1 cellular context compared by ENCODE assay signal in the genomic region with DNA sequence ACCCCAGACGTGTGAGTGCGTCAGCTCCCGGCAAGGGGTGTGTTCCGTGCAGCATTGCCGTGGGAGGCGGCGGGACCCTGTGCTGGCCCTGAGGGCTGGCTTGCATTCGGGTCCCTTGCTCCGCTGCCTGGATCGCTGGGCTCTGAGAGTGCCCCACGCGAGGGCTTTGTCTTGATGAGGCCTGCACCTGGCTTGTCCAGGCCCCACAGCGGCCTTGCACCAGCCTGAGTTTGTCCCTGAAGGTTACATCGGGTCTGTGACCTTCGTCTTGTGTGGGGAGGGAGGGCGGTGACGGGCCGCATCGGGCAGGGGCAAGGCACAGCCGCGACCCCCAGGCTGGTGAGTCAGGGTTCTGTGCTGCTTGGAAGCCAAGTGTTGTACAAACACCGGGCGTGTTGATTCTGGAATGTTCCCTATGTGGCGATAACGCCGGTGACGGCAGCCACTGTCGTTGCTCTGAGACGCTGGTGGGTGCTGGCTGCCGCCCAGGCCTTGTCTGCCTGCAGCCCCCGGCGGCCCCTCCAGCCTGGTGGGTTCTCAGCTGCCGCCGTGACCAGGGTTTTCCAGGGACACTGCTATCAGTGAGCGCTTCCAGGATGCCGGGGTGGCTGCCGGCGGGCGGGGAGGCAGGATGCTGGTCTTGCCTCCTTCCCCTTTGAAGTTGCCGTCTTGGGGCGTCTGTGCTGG.
TF ChIP-seq lines count a peak whose summit lies in the region.

No MANE protein-coding gene starts in this region.

TF ChIP-seq in K562, 482 proteins besides CTCF, POLR2A, EP300 and RAD21 (continued from another document):
- TF ChIP-seq, protein P1, sequence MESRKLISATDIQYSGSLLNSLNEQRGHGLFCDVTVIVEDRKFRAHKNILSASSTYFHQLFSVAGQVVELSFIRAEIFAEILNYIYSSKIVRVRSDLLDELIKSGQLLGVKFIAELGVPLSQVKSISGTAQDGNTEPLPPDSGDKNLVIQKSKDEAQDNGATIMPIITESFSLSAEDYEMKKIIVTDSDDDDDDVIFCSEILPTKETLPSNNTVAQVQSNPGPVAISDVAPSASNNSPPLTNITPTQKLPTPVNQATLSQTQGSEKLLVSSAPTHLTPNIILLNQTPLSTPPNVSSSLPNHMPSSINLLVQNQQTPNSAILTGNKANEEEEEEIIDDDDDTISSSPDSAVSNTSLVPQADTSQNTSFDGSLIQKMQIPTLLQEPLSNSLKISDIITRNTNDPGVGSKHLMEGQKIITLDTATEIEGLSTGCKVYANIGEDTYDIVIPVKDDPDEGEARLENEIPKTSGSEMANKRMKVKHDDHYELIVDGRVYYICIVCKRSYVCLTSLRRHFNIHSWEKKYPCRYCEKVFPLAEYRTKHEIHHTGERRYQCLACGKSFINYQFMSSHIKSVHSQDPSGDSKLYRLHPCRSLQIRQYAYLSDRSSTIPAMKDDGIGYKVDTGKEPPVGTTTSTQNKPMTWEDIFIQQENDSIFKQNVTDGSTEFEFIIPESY (CRISPR knock-in tag; IDR thresholded peaks at IDR 0.05) = 0 out of 2 replicates have a peak, but pooled peaks have one; percentile 49
- peak; percentile 48 for TF ChIP-seq POLR2G (IDR thresholded peaks at IDR 0.05; ENCODE audit: low read depth, low read length)
- TF ChIP-seq, protein P2, sequence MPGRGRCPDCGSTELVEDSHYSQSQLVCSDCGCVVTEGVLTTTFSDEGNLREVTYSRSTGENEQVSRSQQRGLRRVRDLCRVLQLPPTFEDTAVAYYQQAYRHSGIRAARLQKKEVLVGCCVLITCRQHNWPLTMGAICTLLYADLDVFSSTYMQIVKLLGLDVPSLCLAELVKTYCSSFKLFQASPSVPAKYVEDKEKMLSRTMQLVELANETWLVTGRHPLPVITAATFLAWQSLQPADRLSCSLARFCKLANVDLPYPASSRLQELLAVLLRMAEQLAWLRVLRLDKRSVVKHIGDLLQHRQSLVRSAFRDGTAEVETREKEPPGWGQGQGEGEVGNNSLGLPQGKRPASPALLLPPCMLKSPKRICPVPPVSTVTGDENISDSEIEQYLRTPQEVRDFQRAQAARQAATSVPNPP (IDR thresholded peaks at IDR 0.05; ENCODE audit: borderline replicate concordance, insufficient read depth, insufficient read length) = no peak
